8 cellular contexts compared by ENCODE assay signal in the genomic region with DNA sequence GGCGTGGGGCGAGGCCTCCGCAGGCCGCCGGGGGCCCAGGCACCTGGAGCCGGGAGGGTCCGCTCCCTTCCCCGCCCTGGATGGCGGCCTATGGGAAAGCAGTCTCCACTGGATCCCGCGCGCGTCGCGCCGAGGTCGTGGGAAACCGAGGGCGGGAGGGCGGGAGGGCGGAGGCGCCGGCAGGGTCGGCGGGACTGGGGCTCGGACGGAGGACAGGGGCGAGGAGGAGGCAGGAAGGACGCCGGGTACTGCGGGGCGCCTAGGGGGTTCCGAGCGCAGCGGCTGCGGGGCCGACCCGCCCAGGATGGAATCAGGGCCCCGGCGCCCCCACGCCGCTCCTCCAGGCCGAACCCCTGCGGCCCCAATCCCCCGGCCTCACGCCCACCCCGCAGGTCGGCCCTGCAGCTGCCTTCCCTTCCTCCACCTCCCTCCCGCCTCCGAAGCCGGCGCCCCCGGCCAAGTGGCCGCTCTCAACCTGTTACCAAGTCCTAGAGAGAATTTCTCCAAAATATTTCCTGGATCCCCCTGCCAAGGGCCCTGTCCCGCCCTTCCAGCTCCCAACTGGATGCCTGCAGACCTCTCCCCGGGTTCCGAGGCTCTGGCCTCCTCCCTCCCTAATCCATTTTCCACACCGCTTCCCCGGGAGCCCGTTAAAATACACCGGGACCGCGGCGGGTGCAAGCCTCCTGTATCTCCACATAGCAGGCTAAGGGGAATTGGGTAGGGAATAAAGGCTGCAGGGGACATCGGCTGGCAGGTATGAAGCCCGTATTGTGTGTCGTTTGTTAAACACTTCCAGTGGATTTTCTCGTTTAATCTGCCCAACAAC.
DNase-seq lines count a peak whose midpoint lies in the region; ATAC-seq and TF ChIP-seq lines count a peak whose summit lies in the region.

No MANE protein-coding gene starts in this region.

- H3K4me1 Mint-ChIP-seq in activated naive CD8-positive, alpha-beta T cell (ENCODE audit: low read depth): peaks cover 75% of the 10 kb centered on the region

- peaks cover 6% of the 10 kb centered on the region for H3K9me3 Mint-ChIP-seq in activated naive CD8-positive, alpha-beta T cell (ENCODE audit: low read depth)

- no peaks in the 10 kb centered on the region for H3K27me3 Mint-ChIP-seq in activated naive CD8-positive, alpha-beta T cell

- ATAC-seq in right cardiac atrium: peak; percentile 63 to 75
- ATAC-seq in GM19351 (IDR thresholded peaks at IDR 0.05; ENCODE audit: unreplicated experiment): no peak
- ATAC-seq in HG02885 (IDR thresholded peaks at IDR 0.05; ENCODE audit: poor library complexity, unreplicated experiment): no peak
- no peak for ATAC-seq in GM18519 (IDR thresholded peaks at IDR 0.05; ENCODE audit: low FRiP score, unreplicated experiment)

- H3K4me3 ChIP-seq in right cardiac atrium (ENCODE audit: low read length) (peak overlapping the region; percentile 87), retinal pigment epithelial cell (ENCODE audit: low read length) (peak overlapping the region; percentile 45)

- H3K4me1 ChIP-seq in right cardiac atrium (ENCODE audit: control insufficient read depth, insufficient read depth, low read length): peaks cover 3% of the 10 kb centered on the region

- peak overlapping the region; percentile 90 for H3K27ac Mint-ChIP-seq in activated naive CD8-positive, alpha-beta T cell

- DNase-seq in NCI-H1417 (lab: John Stamatoyannopoulos, UW) (peak in 2 of 3 experiments; percentile 36 to 57), NCI-H1417 treated with DMSO at 0.1 percent for 48 hours (lab: John Stamatoyannopoulos, UW) (no peak), right cardiac atrium (peak; percentile 55 to 82 (median 81)), retinal pigment epithelial cell (ENCODE audit: low read depth) (no peak)

- TF ChIP-seq CTCF in retinal pigment epithelial cell (conservative IDR thresholded peaks at IDR 0.05; ENCODE audit: low read depth, low read length): no peak

- H3K4me3 Mint-ChIP-seq in activated naive CD8-positive, alpha-beta T cell: peak overlapping the region; percentile 86

- H3K27ac ChIP-seq in right cardiac atrium (ENCODE audit: low read length): peak overlapping the region; percentile 32

- intact Hi-C loops in right cardiac atrium (cut with DNase I): no loop called here

- no peaks in the 10 kb centered on the region for H3K27me3 ChIP-seq in right cardiac atrium (ENCODE audit: control insufficient read depth, insufficient read depth)

- H3K36me3 Mint-ChIP-seq in activated naive CD8-positive, alpha-beta T cell: peaks cover 10% of the 10 kb centered on the region

- no peaks in the 10 kb centered on the region for H3K9me3 ChIP-seq in right cardiac atrium (ENCODE audit: control insufficient read depth, low read length)

- 1% methylated on average over 68 of the region's 68 CpGs for WGBS in right cardiac atrium

Comparison
In these comparisons a context has a peak if more than half of its experiments do, and no peak if none do; other contexts are left out.
1. DNase-seq: peak in NCI-H1417 (2 of 3) and right cardiac atrium (3 of 3); none in NCI-H1417 treated with DMSO at 0.1 percent for 48 hours (single experiment) and retinal pigment epithelial cell (single experiment).
2. ATAC-seq: peak in right cardiac atrium (2 of 2); none in GM19351 (single experiment), HG02885 (single experiment) and GM18519 (single experiment).